In genomic region chr5:171223927-171224326, GRCh38 we compare ENCODE assay signal across 33 cellular contexts.
"Had no signal": no experiment of that assay in that cellular context is flagged by ENCODE, and none has a peak within 500 bp of the region (broad histone marks: within the 10 kb centered on the region; RNA-seq: fewer than 3 reads in every experiment).

No MANE protein-coding gene starts in this region.

- H3K4me2 ChIP-seq: SK-N-SH had no signal

- H3K4me3 Mint-ChIP-seq: activated B cell treated with CpG ODN at 0.5 μM for 24 hours; activated CD8-positive, alpha-beta T cell treated with anti-CD3 and anti-CD28 coated beads for 36 hours; activated naive CD4-positive, alpha-beta T cell treated with anti-CD3 and anti-CD28 coated beads, Interleukin-2, amount 50 U/mL, for 24 hours; activated T-cell treated with anti-CD3 and anti-CD28 coated beads, Interleukin-2, amount 50 U/mL, for 72 hours; activated T-helper 17 cell treated with anti-CD3 and anti-CD28 coated beads, Interleukin-2, amount 50 U/mL, for 72 hours; brain; T-helper 1 cell treated with Interleukin-12 subunit alpha and Interleukin-12 subunit beta and Interleukin-4 antibody, amounts not matched to agents 30 μg/mL and 1 μg/mL, for 36 hours; T-helper 2 cell treated with Interferon-gamma antibody and Interleukin-4, amounts not matched to agents 5 μg/mL and 100 μg/mL, for 36 hours had no signal

- H3K4me1 Mint-ChIP-seq: activated B cell treated with CpG ODN at 0.5 μM for 24 hours; activated naive CD4-positive, alpha-beta T cell treated with anti-CD3 and anti-CD28 coated beads, Interleukin-2, amount 50 U/mL, for 24 hours; activated T-helper 17 cell treated with anti-CD3 and anti-CD28 coated beads, Interleukin-2, amount 50 U/mL, for 72 hours; brain had no signal

- H3K9me3 Mint-ChIP-seq: activated B cell treated with CpG ODN at 0.5 μM for 24 hours; activated CD8-positive, alpha-beta T cell treated with anti-CD3 and anti-CD28 coated beads for 36 hours; activated naive CD4-positive, alpha-beta T cell treated with anti-CD3 and anti-CD28 coated beads, Interleukin-2, amount 50 U/mL, for 24 hours; activated T-cell treated with anti-CD3 and anti-CD28 coated beads, Interleukin-2, amount 50 U/mL, for 72 hours; activated T-helper 17 cell treated with anti-CD3 and anti-CD28 coated beads, Interleukin-2, amount 50 U/mL, for 72 hours; T-helper 1 cell treated with Interleukin-12 subunit alpha and Interleukin-12 subunit beta and Interleukin-4 antibody, amounts not matched to agents 30 μg/mL and 1 μg/mL, for 36 hours; T-helper 2 cell treated with Interferon-gamma antibody and Interleukin-4, amounts not matched to agents 5 μg/mL and 100 μg/mL, for 36 hours had no signal

- H3K27ac ChIP-seq: SJSA1, VCaP had no signal

- H3K36me3 Mint-ChIP-seq: activated naive CD4-positive, alpha-beta T cell treated with anti-CD3 and anti-CD28 coated beads, Interleukin-2, amount 50 U/mL, for 24 hours had no signal

- H3K4me1 ChIP-seq: SJSA1 had no signal

- H3K36me3 ChIP-seq: SJSA1 had no signal

- H3K9ac ChIP-seq: SK-N-SH had no signal

- H3K27ac Mint-ChIP-seq: activated B cell treated with CpG ODN at 0.5 μM for 24 hours; activated CD8-positive, alpha-beta T cell treated with anti-CD3 and anti-CD28 coated beads for 36 hours; activated naive CD4-positive, alpha-beta T cell treated with anti-CD3 and anti-CD28 coated beads, Interleukin-2, amount 50 U/mL, for 24 hours; activated T-cell treated with anti-CD3 and anti-CD28 coated beads, Interleukin-2, amount 50 U/mL, for 72 hours; activated T-helper 17 cell treated with anti-CD3 and anti-CD28 coated beads, Interleukin-2, amount 50 U/mL, for 72 hours; brain; T-helper 1 cell treated with Interleukin-12 subunit alpha and Interleukin-12 subunit beta and Interleukin-4 antibody, amounts not matched to agents 30 μg/mL and 1 μg/mL, for 36 hours; T-helper 2 cell treated with Interferon-gamma antibody and Interleukin-4, amounts not matched to agents 5 μg/mL and 100 μg/mL, for 36 hours had no signal

- H3K27me3 ChIP-seq: SJSA1 had no signal

- H3K9me3 ChIP-seq: SJSA1, SK-N-SH had no signal

- H3K4me3 ChIP-seq: SJSA1 had no signal

- ATAC-seq: activated CD8-positive, alpha-beta T cell treated with anti-CD3 and anti-CD28 coated beads for 36 hours; activated T-cell treated with anti-CD3 and anti-CD28 coated beads, Interleukin-2, amount 50 U/mL, for 72 hours; activated T-helper 17 cell treated with anti-CD3 and anti-CD28 coated beads, Interleukin-2, amount 50 U/mL, for 72 hours; Panc1 had no signal

- H3K27me3 Mint-ChIP-seq: brain had no signal

- DNase-seq: activated B cell treated with CpG ODN at 0.5 μM for 24 hours; activated CD4-positive, alpha-beta T cell treated with anti-CD3 and anti-CD28 coated beads for 4 hours; activated CD4-positive, CD25-positive, alpha-beta regulatory T cell treated with anti-CD3 and anti-CD28 coated beads, Interleukin-2, amount 50 U/mL, for 72 hours; activated CD8-positive, alpha-beta T cell treated with anti-CD3 and anti-CD28 coated beads for 36 hours; activated gamma-delta T cell; activated naive CD4-positive, alpha-beta T cell treated with Interleukin-2 at 50 U/mL for 16 hours; activated T-cell treated with anti-CD3 and anti-CD28 coated beads, Interleukin-2, amount 50 U/mL, for 1 hour; activated T-cell treated with anti-CD3 and anti-CD28 coated beads, Interleukin-2, amount 50 U/mL, for 72 hours; anterior cingulate cortex; caudate nucleus; Kasumi-1; KG1; MM.1S; MV-4-11; NCI-H1092; NCI-H146; NCI-H187; NCI-H2029 treated with DMSO at 0.1 percent for 48 hours; NCI-H2107; NCI-H2171; NCI-H510A; NCI-H526 treated with DMSO at 0.1 percent for 48 hours; NCI-H82; SHP77 treated with DMSO at 0.1 percent for 48 hours; SK-N-SH had no signal
